Comparison of ENCODE assay signal across 9 cellular contexts in the genomic region with DNA sequence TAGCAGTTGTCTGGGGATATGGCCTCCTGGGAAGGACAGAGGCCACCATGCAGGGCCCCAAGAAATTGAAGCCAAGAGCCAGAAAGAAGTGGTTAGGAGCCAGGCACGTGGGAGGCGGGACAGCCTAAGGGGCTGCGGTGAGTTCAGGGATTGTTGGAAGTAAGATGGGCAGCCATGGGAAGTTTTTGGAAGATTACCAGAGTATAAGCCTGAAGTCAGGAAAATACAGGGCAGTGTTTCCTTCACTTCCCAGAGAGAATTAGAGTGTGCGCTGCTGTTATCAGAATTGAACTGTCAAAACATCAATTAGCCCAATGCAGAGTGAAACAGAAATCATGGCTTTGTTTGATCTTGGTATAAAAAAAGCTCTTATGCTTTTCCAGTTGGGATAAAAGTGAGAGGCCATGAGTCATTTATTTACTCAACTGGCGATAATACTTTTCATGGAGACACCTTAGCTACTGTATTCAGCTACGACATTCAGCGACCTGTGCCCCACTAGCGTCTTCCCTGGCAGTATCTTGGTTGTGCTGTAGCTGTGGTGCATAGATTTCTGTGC.
DNase-seq lines count a peak whose midpoint lies in the region; ATAC-seq, FAIRE-seq and TF ChIP-seq lines count a peak whose summit lies in the region.
"Had no signal": no experiment of that assay in that cellular context is flagged by ENCODE, and none has a peak within 500 bp of the region (broad histone marks: within the 10 kb centered on the region; RNA-seq: fewer than 3 reads in every experiment).

No MANE protein-coding gene starts in this region.

- ATAC-seq in left colon (peak; percentile 82), HG03442 (IDR thresholded peaks at IDR 0.05; ENCODE audit: unreplicated experiment) (no peak)

- 46% methylated on average over 8 of the region's 8 CpGs for WGBS in testis, 2 donors

- peak overlapping the region; percentile 67 for H3K9ac ChIP-seq in astrocyte (ENCODE audit: low read length)

- H3K4me3 Mint-ChIP-seq in astrocyte (ENCODE audit: unreplicated experiment), result no peak overlapping the region
- H3K4me3 Mint-ChIP-seq: activated naive CD8-positive, alpha-beta T cell had no signal

- no peak overlapping the region for H3K27ac Mint-ChIP-seq in astrocyte (ENCODE audit: unreplicated experiment)
- H3K27ac Mint-ChIP-seq: activated naive CD8-positive, alpha-beta T cell had no signal

- peaks cover 13% of the 10 kb centered on the region for H3K79me2 ChIP-seq in astrocyte (ENCODE audit: insufficient read depth, low read length)

- H3K4me3 ChIP-seq in LNCaP clone FGC (ENCODE audit: low read depth, low read length) (peak overlapping the region; percentile 19), astrocyte (ENCODE audit: insufficient read depth, low read depth, low read length) (peak overlapping the region; percentile 40), testis (no peak overlapping the region)

- H4K20me1 ChIP-seq in astrocyte (ENCODE audit: insufficient read depth, low read length), result peaks cover 12% of the 10 kb centered on the region

- no peak for TF ChIP-seq CTCF in LNCaP clone FGC (IDR thresholded peaks at IDR 0.05; ENCODE audit: control insufficient read depth, extremely low read depth, insufficient read depth)
- TF ChIP-seq CTCF in astrocyte (IDR thresholded peaks at IDR 0.05; ENCODE audit: insufficient read depth, low read depth, low read length), result no peak
- TF ChIP-seq CTCF in testis (IDR thresholded peaks at IDR 0.05), result no peak

- no peaks in the 10 kb centered on the region for H3K36me3 ChIP-seq in astrocyte (ENCODE audit: insufficient read depth, low read length)
- no peaks in the 10 kb centered on the region for H3K36me3 ChIP-seq in testis (ENCODE audit: low read depth, missing control alignments)

- H3K27me3 ChIP-seq in astrocyte (ENCODE audit: insufficient read depth, low read length), result no peaks in the 10 kb centered on the region
- H3K27me3 ChIP-seq in testis, result no peaks in the 10 kb centered on the region

- no peaks in the 10 kb centered on the region for H3K27me3 Mint-ChIP-seq in astrocyte (ENCODE audit: low read depth, unreplicated experiment)
- H3K27me3 Mint-ChIP-seq: activated naive CD8-positive, alpha-beta T cell had no signal

- no peaks in the 10 kb centered on the region for H3K9me3 ChIP-seq in astrocyte (ENCODE audit: insufficient read depth, low read depth, low read length)
- no peaks in the 10 kb centered on the region for H3K9me3 ChIP-seq in testis

- H3K4me1 Mint-ChIP-seq in astrocyte (ENCODE audit: low read depth, unreplicated experiment), result peaks cover 36% of the 10 kb centered on the region

- H2AFZ ChIP-seq in astrocyte (ENCODE audit: low read depth, low read length), result no peak overlapping the region

- H3K27ac ChIP-seq in astrocyte (ENCODE audit: low read depth, low read length) (peak overlapping the region; percentile 28), testis (peak overlapping the region; percentile 80 to 85)

- TF ChIP-seq POLR2A in testis (IDR thresholded peaks at IDR 0.05), result no peak

- H3K4me2 ChIP-seq in astrocyte (ENCODE audit: low read length), result peak overlapping the region; percentile 84

- H3K4me1 ChIP-seq in astrocyte (ENCODE audit: insufficient read depth, low read length) (peaks cover 36% of the 10 kb centered on the region), testis (peaks cover 63% of the 10 kb centered on the region)

- H3K36me3 Mint-ChIP-seq in astrocyte (ENCODE audit: low read depth, unreplicated experiment), result peaks cover 2% of the 10 kb centered on the region

- intact Hi-C loops in left colon (cut with DNase I, micrococcal nuclease), result no loop called here
- intact Hi-C loops in testis (cut with DNase I; ENCODE audit: low total_unique reads), result no loop called here

- FAIRE-seq in astrocyte (lab: Jason Lieb, UNC), result no peak
- FAIRE-seq: frontal cortex had no signal

- DNase-seq in LNCaP clone FGC (ENCODE audit: low read depth) (peak; percentile 25), astrocyte (ENCODE audit: low read depth) (peak; percentile 30), left colon (peak; percentile 48 to 59), testis (no peak), globus pallidus (ENCODE audit: low spot score) (no peak), KG1 (lab: John Stamatoyannopoulos, UW) (no peak)

- no peaks in the 10 kb centered on the region for H3K9me3 Mint-ChIP-seq in astrocyte (ENCODE audit: unreplicated experiment)

Comparison
In these comparisons a context has a peak if more than half of its experiments do, and no peak if none do; other contexts are left out.
1. DNase-seq: peak in LNCaP clone FGC (single experiment), astrocyte (single experiment) and left colon (2 of 2); none in testis (single experiment), globus pallidus (single experiment) and KG1 (single experiment).
2. H3K4me3 ChIP-seq: peak in LNCaP clone FGC (single experiment) and astrocyte (single experiment); none in testis (0 of 2).